In genomic region chr7:152636436-152636835, GRCh38 we compare ENCODE assay signal across 26 cellular contexts.
"Had no signal": no experiment of that assay in that cellular context is flagged by ENCODE, and none has a peak within 500 bp of the region (broad histone marks: within the 10 kb centered on the region; RNA-seq: fewer than 3 reads in every experiment).

No MANE protein-coding gene starts in this region.

- FAIRE-seq: astrocyte, K562 had no signal

- DNase-seq: activated CD4-positive, alpha-beta memory T cell treated with anti-CD3 and anti-CD28 coated beads, Interleukin-2, amount 10 ng/mL, durations not matched to agents 7 days and 5 days; activated CD4-positive, alpha-beta T cell treated with anti-CD3 and anti-CD28 coated beads for 36 hours; activated CD4-positive, alpha-beta T cell treated with anti-CD3 and anti-CD28 coated beads, Interleukin-2, amount 50 U/mL, for 1 hour; activated gamma-delta T cell; activated naive CD4-positive, alpha-beta T cell treated with anti-CD3 and anti-CD28 coated beads for 36 hours; activated T-cell treated with anti-CD3 and anti-CD28 coated beads for 4 hours; activated T-cell treated with anti-CD3 and anti-CD28 coated beads, Interleukin-2, amount 50 U/mL, for 48 hours; amygdala; Karpas-422; MM.1S; NCI-H1092; NCI-H1417; NCI-H2029; NCI-H2107; NCI-H2171 treated with DMSO at 0.1 percent for 48 hours; NCI-H226; NCI-H526; NCI-H774; NK-92 treated with Interleukin-12 subunit alpha and Interleukin-12 subunit beta, amount 100 ng/mL, for 24 hours; PC-3; SHP77 treated with DMSO at 0.1 percent for 48 hours; T-cell; T-helper 2 cell; T1000 had no signal
